In genomic region chr17:933168-934083, GRCh38 we compare ENCODE assay signal across 9 cellular contexts. TPM values are rescaled to one million over a fixed set of nuclear protein-coding genes. Genes with fewer than 3 reads are reported as not detected.
A peak's percentile ranks its signal among the peaks of the same experiment; 100 is the strongest.
DNase-seq lines count a peak whose midpoint lies in the region; ATAC-seq and TF ChIP-seq lines count a peak whose summit lies in the region.
"Had no signal": no experiment of that assay in that cellular context is flagged by ENCODE, and none has a peak within 500 bp of the region (broad histone marks: within the 10 kb centered on the region; RNA-seq: fewer than 3 reads in every experiment).

No MANE protein-coding gene starts in this region.

- peak; percentile 90 for ATAC-seq in SK-N-SH treated with all-trans-retinoic acid at 6 μM for 48 hours
- peak; percentile 75 to 89 (median 85) for ATAC-seq in psoas muscle
- ATAC-seq in GM18517 (IDR thresholded peaks at IDR 0.05; ENCODE audit: unreplicated experiment), result no peak
- no peak for ATAC-seq in HG03045 (IDR thresholded peaks at IDR 0.05; ENCODE audit: unreplicated experiment)

- intact Hi-C loops in psoas muscle (cut with DNase I), result no loop called here
- intact Hi-C loops in dorsolateral prefrontal cortex (cut with DNase I), result no loop called here

- peak; percentile 98 for DNase-seq in EL
- peak; percentile 96 for DNase-seq in fibroblast of villous mesenchyme (ENCODE audit: low read depth)
- peak in 1 of 2 donors; percentile 53 for DNase-seq in psoas muscle
- DNase-seq in dorsolateral prefrontal cortex, result no peak
- no peak for DNase-seq in COR-L47 (lab: John Stamatoyannopoulos, UW)
- DNase-seq: spleen had no signal

- no peaks in the 10 kb centered on the region for H3K9me3 ChIP-seq in psoas muscle
- H3K9me3 ChIP-seq: spleen had no signal

- TF ChIP-seq CTCF in fibroblast of villous mesenchyme (IDR thresholded peaks at IDR 0.05; ENCODE audit: insufficient read depth, low read depth, low read length), result no peak
- no peak for TF ChIP-seq CTCF in psoas muscle (IDR thresholded peaks at IDR 0.05)
- no peak for TF ChIP-seq CTCF in dorsolateral prefrontal cortex (IDR thresholded peaks at IDR 0.05 in 54 of 56, conservative IDR thresholded peaks at IDR 0.05 in 2 of 56; ENCODE audit: low read depth in 1 of 56, partially characterized antibody in 56 of 56)

- peaks cover 38% of the 10 kb centered on the region for H3K4me1 ChIP-seq in psoas muscle

- H3K4me3 ChIP-seq in fibroblast of villous mesenchyme (ENCODE audit: low read depth, low read length) (no peak overlapping the region), psoas muscle (peak overlapping the region; percentile 22), dorsolateral prefrontal cortex (peak overlapping the region in 2 of 59 donors; percentile 1 to 13)
- H3K4me3 ChIP-seq: spleen had no signal

- H3K27ac ChIP-seq in psoas muscle (peak overlapping the region; percentile 81), dorsolateral prefrontal cortex (peak overlapping the region in 27 of 59 donors; percentile 2 to 74 (median 29))
- H3K27ac ChIP-seq: spleen had no signal

- H3K36me3 ChIP-seq in psoas muscle (ENCODE audit: insufficient read depth in 1 of 2, low read depth in 1 of 2), result no peaks in the 10 kb centered on the region
- H3K36me3 ChIP-seq: spleen had no signal

- 40 to 57% (median 44%) methylated on average over 18 of the region's 18 CpGs for WGBS in psoas muscle, 3 donors

- H3K27me3 ChIP-seq in psoas muscle (ENCODE audit: insufficient read depth in 3 of 3, low read length in 2 of 3) (no peaks in the 10 kb centered on the region), dorsolateral prefrontal cortex (no peaks in the 10 kb centered on the region)
- H3K27me3 ChIP-seq: spleen had no signal

TF ChIP-seq in SK-N-SH treated with all-trans-retinoic acid at 6 μM for 48 hours, 23 proteins besides CTCF, POLR2A, EP300 and RAD21:
- no peak for TF ChIP-seq TSHZ2 (CRISPR knock-in tag; IDR thresholded peaks at IDR 0.05)
- TF ChIP-seq ISL1 (CRISPR knock-in tag; IDR thresholded peaks at IDR 0.05), result peak; percentile 36

RNA-seq across cellular contexts. Expression of gene NXN, which starts 46.1 kb away (rescaled TPM):
- total RNA-seq in fibroblast of villous mesenchyme, result 91.5 and 124 TPM in 2 replicates
- 10 to 100 TPM; 72.8 to 79.4 (median 74.1) TPM for total RNA-seq in psoas muscle
- 10 to 100 TPM; 33.4 to 92.5 (median 52.2) TPM for polyA plus RNA-seq in psoas muscle
- total RNA-seq in dorsolateral prefrontal cortex, result 10 to 100 TPM in 109 of 120 experiments, 1 to 10 TPM in 11; 6.9 to 38.1 (median 15.4) TPM

Comparison
In these comparisons a context has a peak if more than half of its experiments do, and no peak if none do; other contexts are left out.
1. DNase-seq: peak in EL (single experiment) and fibroblast of villous mesenchyme (single experiment); none in dorsolateral prefrontal cortex (0 of 10) and COR-L47 (single experiment).
2. ATAC-seq: peak in SK-N-SH treated with all-trans-retinoic acid at 6 μM for 48 hours (single experiment) and psoas muscle (4 of 4); none in GM18517 (single experiment) and HG03045 (single experiment).